Comparison of ENCODE assay signal across 12 cellular contexts in genomic region chr7:150432915-150433892, GRCh38. TPM values are rescaled to one million over a fixed set of nuclear protein-coding genes. Genes with fewer than 3 reads are reported as not detected.
DNase-seq lines count a peak whose midpoint lies in the region; ATAC-seq and TF ChIP-seq lines count a peak whose summit lies in the region.
"Had no signal": no experiment of that assay in that cellular context is flagged by ENCODE, and none has a peak within 500 bp of the region (broad histone marks: within the 10 kb centered on the region; RNA-seq: fewer than 3 reads in every experiment).

No MANE protein-coding gene starts in this region.

- H3K27ac ChIP-seq in rectal smooth muscle tissue (ENCODE audit: low read depth, low read length) = no peak overlapping the region
- H3K27ac ChIP-seq in tibial nerve = no peak overlapping the region
- H3K27ac ChIP-seq in esophagus muscularis mucosa (replicated peaks in 1 of 4) = no peak overlapping the region
- H3K27ac ChIP-seq: neutrophil had no signal

- H3K27me3 Mint-ChIP-seq in T-helper 2 cell treated with Interferon-gamma antibody and Interleukin-4, amounts not matched to agents 5 μg/mL and 100 μg/mL, for 36 hours (ENCODE audit: low read depth) = no peaks in the 10 kb centered on the region
- no peaks in the 10 kb centered on the region for H3K27me3 Mint-ChIP-seq in activated CD8-positive, alpha-beta T cell treated with anti-CD3 and anti-CD28 coated beads, Interleukin-2, amount 10 ng/mL, durations not matched to agents 7 days and 5 days (ENCODE audit: low read depth)

- no peak for TF ChIP-seq EP300 in tibial nerve (IDR thresholded peaks at IDR 0.05)
- TF ChIP-seq EP300 in esophagus muscularis mucosa (IDR thresholded peaks at IDR 0.05) = no peak

- H3K27me3 ChIP-seq in rectal smooth muscle tissue (ENCODE audit: control insufficient read depth, insufficient read depth, low read length) (no peaks in the 10 kb centered on the region), tibial nerve (no peaks in the 10 kb centered on the region), esophagus muscularis mucosa (no peaks in the 10 kb centered on the region)

- DNase-seq in T-helper 2 cell treated with Interferon-gamma antibody and Interleukin-4, amounts not matched to agents 5 μg/mL and 100 μg/mL, for 36 hours (ENCODE audit: low spot score) = no peak
- no peak for DNase-seq in T-helper 2 cell
- no peak for DNase-seq in activated CD8-positive, alpha-beta T cell treated with anti-CD3 and anti-CD28 coated beads, Interleukin-2, amount 10 ng/mL, durations not matched to agents 7 days and 5 days
- DNase-seq in tibial nerve (ENCODE audit: low spot score in 2 of 2) = no peak
- no peak for DNase-seq in esophagus muscularis mucosa (ENCODE audit: extremely low spot score)

- TF ChIP-seq CTCF in tibial nerve (IDR thresholded peaks at IDR 0.05) (no peak), esophagus muscularis mucosa (IDR thresholded peaks at IDR 0.05) (no peak)

- no peaks in the 10 kb centered on the region for H3K36me3 Mint-ChIP-seq in T-helper 2 cell treated with Interferon-gamma antibody and Interleukin-4, amounts not matched to agents 5 μg/mL and 100 μg/mL, for 36 hours (ENCODE audit: low read depth)
- peaks cover 12% of the 10 kb centered on the region for H3K36me3 Mint-ChIP-seq in activated CD8-positive, alpha-beta T cell treated with anti-CD3 and anti-CD28 coated beads, Interleukin-2, amount 10 ng/mL, durations not matched to agents 7 days and 5 days (ENCODE audit: low read depth)

- peaks cover 36% of the 10 kb centered on the region for H3K4me1 Mint-ChIP-seq in T-helper 2 cell treated with Interferon-gamma antibody and Interleukin-4, amounts not matched to agents 5 μg/mL and 100 μg/mL, for 36 hours (ENCODE audit: low read depth)
- H3K4me1 Mint-ChIP-seq in activated CD8-positive, alpha-beta T cell treated with anti-CD3 and anti-CD28 coated beads, Interleukin-2, amount 10 ng/mL, durations not matched to agents 7 days and 5 days (ENCODE audit: low read depth) = peaks cover 62% of the 10 kb centered on the region

- H3K4me3 Mint-ChIP-seq in T-helper 2 cell treated with Interferon-gamma antibody and Interleukin-4, amounts not matched to agents 5 μg/mL and 100 μg/mL, for 36 hours = peak overlapping the region; percentile 86
- peak overlapping the region; percentile 73 for H3K4me3 Mint-ChIP-seq in activated CD8-positive, alpha-beta T cell treated with anti-CD3 and anti-CD28 coated beads, Interleukin-2, amount 10 ng/mL, durations not matched to agents 7 days and 5 days

- POLR2A ChIA-PET in activated CD8-positive, alpha-beta T cell treated with anti-CD3 and anti-CD28 coated beads, Interleukin-2, amount 10 ng/mL, durations not matched to agents 7 days and 5 days (lab: Charles Lee) = interaction anchor here (0.5 to 1.1 kb wide), 5 partner anchors 28 to 414 kb away, joined by 3 to 4 read pairs (median 3); a partner anchor contains a TSS

- CTCF ChIA-PET in activated CD8-positive, alpha-beta T cell treated with anti-CD3 and anti-CD28 coated beads, Interleukin-2, amount 10 ng/mL, durations not matched to agents 7 days and 5 days (lab: Charles Lee) = interaction anchor here (0.7 to 3.2 kb wide), 14 partner anchors 9 to 344 kb away, joined by 3 to 18 read pairs (median 3); partner anchors contain the start of gene GIMAP8

- H3K27ac Mint-ChIP-seq in T-helper 2 cell treated with Interferon-gamma antibody and Interleukin-4, amounts not matched to agents 5 μg/mL and 100 μg/mL, for 36 hours = peak overlapping the region; percentile 76
- H3K27ac Mint-ChIP-seq in activated CD8-positive, alpha-beta T cell treated with anti-CD3 and anti-CD28 coated beads, Interleukin-2, amount 10 ng/mL, durations not matched to agents 7 days and 5 days = peak overlapping the region; percentile 90

- H3K4me3 ChIP-seq in rectal smooth muscle tissue (ENCODE audit: low read length) = peak overlapping the region; percentile 11
- H3K4me3 ChIP-seq in tibial nerve = no peak overlapping the region
- no peak overlapping the region for H3K4me3 ChIP-seq in esophagus muscularis mucosa

- ATAC-seq in HG02763 (IDR thresholded peaks at IDR 0.05; ENCODE audit: unreplicated experiment) = peak; percentile 24
- ATAC-seq in activated CD8-positive, alpha-beta T cell treated with anti-CD3 and anti-CD28 coated beads, Interleukin-2, amount 10 ng/mL, durations not matched to agents 7 days and 5 days = peak; percentile 41
- no peak for ATAC-seq in HG03469 (IDR thresholded peaks at IDR 0.05; ENCODE audit: unreplicated experiment)
- ATAC-seq: esophagus mucosa, HCT116 had no signal

- H3K9me3 Mint-ChIP-seq in T-helper 2 cell treated with Interferon-gamma antibody and Interleukin-4, amounts not matched to agents 5 μg/mL and 100 μg/mL, for 36 hours = no peaks in the 10 kb centered on the region
- H3K9me3 Mint-ChIP-seq in activated CD8-positive, alpha-beta T cell treated with anti-CD3 and anti-CD28 coated beads, Interleukin-2, amount 10 ng/mL, durations not matched to agents 7 days and 5 days (ENCODE audit: insufficient read depth) = no peaks in the 10 kb centered on the region

- intact Hi-C loops in esophagus muscularis mucosa (cut with DNase I) = no loop called here

- no peak overlapping the region for H3K9ac ChIP-seq in rectal smooth muscle tissue (ENCODE audit: low read length)

- TF ChIP-seq POLR2A in tibial nerve (IDR thresholded peaks at IDR 0.05) = no peak
- no peak for TF ChIP-seq POLR2A in esophagus muscularis mucosa (IDR thresholded peaks at IDR 0.05; ENCODE audit: low read depth)

- WGBS in tibial nerve, 2 donors = 74% methylated on average over 14 of the region's 14 CpGs
- WGBS in esophagus muscularis mucosa = 86% methylated on average over 13 of the region's 14 CpGs

- H3K36me3 ChIP-seq in rectal smooth muscle tissue (ENCODE audit: control insufficient read depth, insufficient read depth, low read length) (no peaks in the 10 kb centered on the region), tibial nerve (no peaks in the 10 kb centered on the region), esophagus muscularis mucosa (no peaks in the 10 kb centered on the region)
- H3K36me3 ChIP-seq: neutrophil had no signal

- H3K9me3 ChIP-seq in tibial nerve = no peaks in the 10 kb centered on the region
- H3K9me3 ChIP-seq in esophagus muscularis mucosa = no peaks in the 10 kb centered on the region
- H3K9me3 ChIP-seq: neutrophil had no signal

- H3K4me1 ChIP-seq in rectal smooth muscle tissue (ENCODE audit: control insufficient read depth, insufficient read depth, low read length) (no peaks in the 10 kb centered on the region), tibial nerve (peaks cover 0 to 4% (median 0%) of the 10 kb centered on the region in 4 donors), esophagus muscularis mucosa (peaks cover 0 to 5% (median 3%) of the 10 kb centered on the region in 4 donors)

RNA-seq across cellular contexts. Expression of gene GIMAP8, which starts 17.2 kb away (rescaled TPM):
- total RNA-seq in activated CD8-positive, alpha-beta T cell treated with anti-CD3 and anti-CD28 coated beads, Interleukin-2, amount 10 ng/mL, durations not matched to agents 7 days and 5 days = 10 to 100 TPM; 21.5 to 22.3 TPM
- total RNA-seq in tibial nerve (10 to 100 TPM in 2 of 4 donors, 1 to 10 TPM in 2; 6.3 to 15.9 (median 10.4) TPM), esophagus muscularis mucosa (10 to 100 TPM in 3 of 4 donors, 1 to 10 TPM in 1; 7.1 to 18.5 (median 15.4) TPM)
- total RNA-seq: NCI-H460 had no signal

RNA-seq across cellular contexts. Expression of gene ZNF775, which starts 54.1 kb away (rescaled TPM):
- total RNA-seq in activated CD8-positive, alpha-beta T cell treated with anti-CD3 and anti-CD28 coated beads, Interleukin-2, amount 10 ng/mL, durations not matched to agents 7 days and 5 days = 1 to 10 TPM; 6.7 to 7.7 TPM
- total RNA-seq in tibial nerve = 10 to 100 TPM in 2 of 4 donors, 1 to 10 TPM in 2; 5.9 to 14.3 (median 11.6) TPM
- total RNA-seq in esophagus muscularis mucosa = 10 to 100 TPM in 3 of 4 donors, 1 to 10 TPM in 1; 6.6 to 19.8 (median 15.0) TPM
